24 cellular contexts compared by ENCODE assay signal in the genomic region with DNA sequence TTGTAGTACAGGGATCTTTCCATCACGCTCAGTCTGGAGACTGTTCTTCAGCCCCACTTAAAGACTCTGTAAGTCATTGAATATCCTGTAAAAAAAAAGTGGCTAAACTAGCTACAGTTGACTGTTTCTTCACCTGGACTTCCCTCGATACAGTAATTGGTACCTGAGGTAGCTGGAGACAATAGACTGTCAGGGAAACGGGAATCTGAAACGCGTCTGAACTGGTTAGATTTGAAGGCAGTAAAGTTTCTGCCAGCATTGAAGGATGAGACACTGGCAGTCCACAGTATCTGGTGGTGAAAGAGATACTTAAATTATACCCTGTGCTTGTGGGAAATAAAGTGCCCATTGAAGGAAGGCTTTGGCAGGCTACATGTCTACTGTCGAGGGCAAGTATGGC.
"Had no signal": no experiment of that assay in that cellular context is flagged by ENCODE, and none has a peak within 500 bp of the region (broad histone marks: within the 10 kb centered on the region; RNA-seq: fewer than 3 reads in every experiment).

No MANE protein-coding gene starts in this region.

- ATAC-seq: left colon; mucosa of descending colon; naive thymus-derived CD4-positive, alpha-beta T cell; right lobe of liver; stimulated activated effector memory CD8-positive, alpha-beta T cell treated with anti-CD3 and anti-CD28 coated beads, Interleukin-12 subunit alpha, Interleukin-12 subunit beta, amount 100 ng/mL, for 72 hours; WTC11 had no signal

- H3K36me3 ChIP-seq: gastrocnemius medialis, right lobe of liver, stomach, suprapubic skin, tibial nerve, uterus had no signal

- H3K4me3 ChIP-seq: gastrocnemius medialis, mucosa of descending colon, right lobe of liver, skin epidermis, stomach, suprapubic skin, tibial nerve, uterus had no signal

- H3K27me3 ChIP-seq: gastrocnemius medialis, right lobe of liver, stomach, suprapubic skin, tibial nerve, uterus had no signal

- H3K9me3 ChIP-seq: gastrocnemius medialis, mucosa of descending colon, right lobe of liver, stomach, suprapubic skin, tibial nerve, uterus had no signal

- H3K27ac ChIP-seq: right lobe of liver, stomach, suprapubic skin, tibial nerve, uterus had no signal

- DNase-seq: activated CD4-positive, alpha-beta memory T cell treated with anti-CD3 and anti-CD28 coated beads for 36 hours; activated naive CD4-positive, alpha-beta T cell treated with anti-CD3 and anti-CD28 coated beads for 36 hours; activated naive CD8-positive, alpha-beta T cell treated with anti-CD3 and anti-CD28 coated beads, Interleukin-2, amount 10 ng/mL, durations not matched to agents 7 days and 5 days; activated T-cell treated with anti-CD3 and anti-CD28 coated beads, Interleukin-2, amount 50 U/mL, for 48 hours; amniotic stem cell; erythroblast; gastrocnemius medialis; hypothalamus; left colon; mesendoderm; mucosa of descending colon; naive thymus-derived CD4-positive, alpha-beta T cell; occipital lobe; posterior cingulate gyrus; right lobe of liver; stimulated activated CD4-positive, alpha-beta T cell treated with anti-CD3 and anti-CD28 coated beads, Interleukin-1b, Interleukin-23, amount 100 ng/mL, for 48 hours; stomach; T1000; uterus had no signal

- H3K4me1 ChIP-seq: right lobe of liver, stomach, tibial nerve, uterus had no signal
